3 cellular contexts compared by ENCODE assay signal in the genomic region with DNA sequence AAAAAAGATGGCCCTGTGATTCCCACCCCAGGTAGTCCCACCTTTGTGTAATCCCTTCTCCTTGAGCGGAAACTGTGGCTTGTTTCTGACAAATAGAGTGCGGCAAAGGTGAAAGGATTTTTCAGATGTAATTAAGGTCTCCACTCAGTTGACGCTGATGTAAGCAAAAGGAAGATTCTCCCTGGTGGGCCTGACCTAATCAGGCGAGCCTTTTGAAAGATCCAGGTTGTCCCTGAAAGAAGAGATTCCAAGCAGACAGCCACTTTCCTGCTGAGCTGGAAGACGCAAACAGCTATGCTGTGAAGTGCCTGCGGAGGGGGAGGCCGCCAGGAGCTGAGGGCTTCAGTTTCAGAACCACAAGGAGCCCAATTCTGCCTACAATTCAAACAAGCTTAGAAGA.
A peak's percentile ranks its signal among the peaks of the same experiment; 100 is the strongest.
TF ChIP-seq lines count a peak whose summit lies in the region.

No MANE protein-coding gene starts in this region.

TF ChIP-seq in HEK293, 187 proteins besides CTCF, POLR2A, EP300 and RAD21 (continues in another document):
- TF ChIP-seq, protein P1, sequence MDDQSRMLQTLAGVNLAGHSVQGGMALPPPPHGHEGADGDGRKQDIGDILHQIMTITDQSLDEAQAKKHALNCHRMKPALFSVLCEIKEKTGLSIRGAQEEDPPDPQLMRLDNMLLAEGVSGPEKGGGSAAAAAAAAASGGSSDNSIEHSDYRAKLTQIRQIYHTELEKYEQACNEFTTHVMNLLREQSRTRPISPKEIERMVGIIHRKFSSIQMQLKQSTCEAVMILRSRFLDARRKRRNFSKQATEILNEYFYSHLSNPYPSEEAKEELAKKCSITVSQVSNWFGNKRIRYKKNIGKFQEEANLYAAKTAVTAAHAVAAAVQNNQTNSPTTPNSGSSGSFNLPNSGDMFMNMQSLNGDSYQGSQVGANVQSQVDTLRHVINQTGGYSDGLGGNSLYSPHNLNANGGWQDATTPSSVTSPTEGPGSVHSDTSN (CRISPR knock-in tag; IDR thresholded peaks at IDR 0.05), result no peak
- TF ChIP-seq ZNF394 (tag by site-specific recombination; IDR thresholded peaks at IDR 0.05; ENCODE audit: borderline replicate concordance) (no peak), ZFP37 (tag by site-specific recombination; IDR thresholded peaks at IDR 0.05) (no peak), ZNF10 (tag by site-specific recombination; IDR thresholded peaks at IDR 0.05) (peak; percentile 99)
- TF ChIP-seq, protein P2, sequence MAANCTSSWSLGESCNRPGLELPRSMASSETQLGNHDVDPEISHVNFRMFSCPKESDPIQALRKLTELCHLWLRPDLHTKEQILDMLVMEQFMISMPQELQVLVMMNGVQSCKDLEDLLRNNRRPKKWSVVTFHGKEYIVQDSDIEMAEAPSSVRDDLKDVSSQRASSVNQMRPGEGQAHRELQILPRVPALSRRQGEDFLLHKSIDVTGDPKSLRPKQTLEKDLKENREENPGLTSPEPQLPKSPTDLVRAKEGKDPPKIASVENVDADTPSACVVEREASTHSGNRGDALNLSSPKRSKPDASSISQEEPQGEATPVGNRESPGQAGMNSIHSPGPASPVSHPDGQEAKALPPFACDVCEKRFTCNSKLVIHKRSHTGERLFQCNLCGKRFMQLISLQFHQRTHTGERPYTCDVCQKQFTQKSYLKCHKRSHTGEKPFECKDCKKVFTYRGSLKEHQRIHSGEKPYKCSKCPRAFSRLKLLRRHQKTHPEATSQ (tag by site-specific recombination; IDR thresholded peaks at IDR 0.05), result no peak
- TF ChIP-seq, protein P3, sequence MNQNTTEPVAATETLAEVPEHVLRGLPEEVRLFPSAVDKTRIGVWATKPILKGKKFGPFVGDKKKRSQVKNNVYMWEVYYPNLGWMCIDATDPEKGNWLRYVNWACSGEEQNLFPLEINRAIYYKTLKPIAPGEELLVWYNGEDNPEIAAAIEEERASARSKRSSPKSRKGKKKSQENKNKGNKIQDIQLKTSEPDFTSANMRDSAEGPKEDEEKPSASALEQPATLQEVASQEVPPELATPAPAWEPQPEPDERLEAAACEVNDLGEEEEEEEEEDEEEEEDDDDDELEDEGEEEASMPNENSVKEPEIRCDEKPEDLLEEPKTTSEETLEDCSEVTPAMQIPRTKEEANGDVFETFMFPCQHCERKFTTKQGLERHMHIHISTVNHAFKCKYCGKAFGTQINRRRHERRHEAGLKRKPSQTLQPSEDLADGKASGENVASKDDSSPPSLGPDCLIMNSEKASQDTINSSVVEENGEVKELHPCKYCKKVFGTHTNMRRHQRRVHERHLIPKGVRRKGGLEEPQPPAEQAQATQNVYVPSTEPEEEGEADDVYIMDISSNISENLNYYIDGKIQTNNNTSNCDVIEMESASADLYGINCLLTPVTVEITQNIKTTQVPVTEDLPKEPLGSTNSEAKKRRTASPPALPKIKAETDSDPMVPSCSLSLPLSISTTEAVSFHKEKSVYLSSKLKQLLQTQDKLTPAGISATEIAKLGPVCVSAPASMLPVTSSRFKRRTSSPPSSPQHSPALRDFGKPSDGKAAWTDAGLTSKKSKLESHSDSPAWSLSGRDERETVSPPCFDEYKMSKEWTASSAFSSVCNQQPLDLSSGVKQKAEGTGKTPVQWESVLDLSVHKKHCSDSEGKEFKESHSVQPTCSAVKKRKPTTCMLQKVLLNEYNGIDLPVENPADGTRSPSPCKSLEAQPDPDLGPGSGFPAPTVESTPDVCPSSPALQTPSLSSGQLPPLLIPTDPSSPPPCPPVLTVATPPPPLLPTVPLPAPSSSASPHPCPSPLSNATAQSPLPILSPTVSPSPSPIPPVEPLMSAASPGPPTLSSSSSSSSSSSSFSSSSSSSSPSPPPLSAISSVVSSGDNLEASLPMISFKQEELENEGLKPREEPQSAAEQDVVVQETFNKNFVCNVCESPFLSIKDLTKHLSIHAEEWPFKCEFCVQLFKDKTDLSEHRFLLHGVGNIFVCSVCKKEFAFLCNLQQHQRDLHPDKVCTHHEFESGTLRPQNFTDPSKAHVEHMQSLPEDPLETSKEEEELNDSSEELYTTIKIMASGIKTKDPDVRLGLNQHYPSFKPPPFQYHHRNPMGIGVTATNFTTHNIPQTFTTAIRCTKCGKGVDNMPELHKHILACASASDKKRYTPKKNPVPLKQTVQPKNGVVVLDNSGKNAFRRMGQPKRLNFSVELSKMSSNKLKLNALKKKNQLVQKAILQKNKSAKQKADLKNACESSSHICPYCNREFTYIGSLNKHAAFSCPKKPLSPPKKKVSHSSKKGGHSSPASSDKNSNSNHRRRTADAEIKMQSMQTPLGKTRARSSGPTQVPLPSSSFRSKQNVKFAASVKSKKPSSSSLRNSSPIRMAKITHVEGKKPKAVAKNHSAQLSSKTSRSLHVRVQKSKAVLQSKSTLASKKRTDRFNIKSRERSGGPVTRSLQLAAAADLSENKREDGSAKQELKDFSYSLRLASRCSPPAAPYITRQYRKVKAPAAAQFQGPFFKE (tag by site-specific recombination; IDR thresholded peaks at IDR 0.05; ENCODE audit: borderline replicate concordance), result no peak

TF ChIP-seq in IMR-90, 13 proteins besides CTCF, POLR2A, EP300 and RAD21:
- TF ChIP-seq, protein P4, sequence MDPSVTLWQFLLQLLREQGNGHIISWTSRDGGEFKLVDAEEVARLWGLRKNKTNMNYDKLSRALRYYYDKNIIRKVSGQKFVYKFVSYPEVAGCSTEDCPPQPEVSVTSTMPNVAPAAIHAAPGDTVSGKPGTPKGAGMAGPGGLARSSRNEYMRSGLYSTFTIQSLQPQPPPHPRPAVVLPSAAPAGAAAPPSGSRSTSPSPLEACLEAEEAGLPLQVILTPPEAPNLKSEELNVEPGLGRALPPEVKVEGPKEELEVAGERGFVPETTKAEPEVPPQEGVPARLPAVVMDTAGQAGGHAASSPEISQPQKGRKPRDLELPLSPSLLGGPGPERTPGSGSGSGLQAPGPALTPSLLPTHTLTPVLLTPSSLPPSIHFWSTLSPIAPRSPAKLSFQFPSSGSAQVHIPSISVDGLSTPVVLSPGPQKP (IDR thresholded peaks at IDR 0.05; ENCODE audit: borderline replicate concordance, low read depth, low read length), result no peak
- no peak for TF ChIP-seq MXI1 (IDR thresholded peaks at IDR 0.05; ENCODE audit: borderline replicate concordance, low read depth, low read length)
- no peak; the same call in 1 of the 2 replicates for TF ChIP-seq MAFK (IDR thresholded peaks at IDR 0.05; ENCODE audit: low read depth, low read length)
- no peak for TF ChIP-seq BHLHE40 (IDR thresholded peaks at IDR 0.05; ENCODE audit: low read depth, low read length)
- TF ChIP-seq FOS (IDR thresholded peaks at IDR 0.05; ENCODE audit: low read depth, low read length), result no peak
- TF ChIP-seq, protein P5, sequence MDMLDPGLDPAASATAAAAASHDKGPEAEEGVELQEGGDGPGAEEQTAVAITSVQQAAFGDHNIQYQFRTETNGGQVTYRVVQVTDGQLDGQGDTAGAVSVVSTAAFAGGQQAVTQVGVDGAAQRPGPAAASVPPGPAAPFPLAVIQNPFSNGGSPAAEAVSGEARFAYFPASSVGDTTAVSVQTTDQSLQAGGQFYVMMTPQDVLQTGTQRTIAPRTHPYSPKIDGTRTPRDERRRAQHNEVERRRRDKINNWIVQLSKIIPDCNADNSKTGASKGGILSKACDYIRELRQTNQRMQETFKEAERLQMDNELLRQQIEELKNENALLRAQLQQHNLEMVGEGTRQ (IDR thresholded peaks at IDR 0.05; ENCODE audit: low read depth, low read length), result no peak

TF ChIP-seq in H1, 55 proteins besides CTCF, POLR2A, EP300 and RAD21:
- TF ChIP-seq BRCA1 (IDR thresholded peaks at IDR 0.05; ENCODE audit: low read depth, low read length), result no peak
- TF ChIP-seq HDAC2 (IDR thresholded peaks at IDR 0.05; ENCODE audit: borderline replicate concordance in 1 of 2, low read depth in 2 of 2, low read length in 2 of 2), result no peak
- no peak for TF ChIP-seq KDM1A (IDR thresholded peaks at IDR 0.05; ENCODE audit: borderline replicate concordance, low read length)
TF ChIP-seq in H1: peak in this region for 0.
